ENCODE assay signal across 17 cellular contexts in the genomic region with DNA sequence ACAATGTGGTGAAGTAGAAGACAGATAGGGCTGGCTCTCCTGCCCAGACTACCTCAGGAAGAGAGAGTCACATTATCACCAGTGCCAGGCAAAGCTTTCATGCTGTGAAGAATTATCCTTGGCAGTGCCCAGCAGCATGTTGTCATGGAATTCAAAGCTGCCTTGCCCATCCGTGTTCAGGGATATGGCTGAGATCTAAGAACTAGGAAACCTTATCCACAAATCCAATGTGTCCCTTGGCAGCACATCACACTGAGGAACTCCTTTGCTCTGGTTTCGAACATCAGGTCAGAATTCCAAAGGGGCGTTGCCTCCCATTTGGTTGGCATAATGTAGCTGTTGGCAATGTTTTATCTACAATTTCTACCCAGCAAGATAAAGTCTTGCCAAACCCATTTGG. TPM values are rescaled to one million over a fixed set of nuclear protein-coding genes. Genes with fewer than 3 reads are reported as not detected.
DNase-seq lines count a peak whose midpoint lies in the region; ATAC-seq and TF ChIP-seq lines count a peak whose summit lies in the region.
"Had no signal": no experiment of that assay in that cellular context is flagged by ENCODE, and none has a peak within 500 bp of the region (broad histone marks: within the 10 kb centered on the region; RNA-seq: fewer than 3 reads in every experiment).

No MANE protein-coding gene starts in this region.

- no peaks in the 10 kb centered on the region for H3K79me2 ChIP-seq in trophoblast cell (ENCODE audit: control insufficient read depth, insufficient read depth, low read length, poor library complexity)

- H3K18ac ChIP-seq in trophoblast cell (ENCODE audit: low read length), result no peak overlapping the region

- peaks cover under 1 to 7% of the 10 kb centered on the region in 2 experiments for H3K4me1 ChIP-seq in trophoblast cell (ENCODE audit: control insufficient read depth in 1 of 2, insufficient read depth in 2 of 2, low read length in 2 of 2)
- H3K4me1 ChIP-seq: SJCRH30 had no signal

- H3K4me3 ChIP-seq in fibroblast of the aortic adventitia (ENCODE audit: low read depth, low read length), result no peak overlapping the region
- H3K4me3 ChIP-seq in trophoblast cell (ENCODE audit: low read depth, low read length), result no peak overlapping the region
- H3K4me3 ChIP-seq: esophagus muscularis mucosa, prostate gland, SJCRH30 had no signal

- ATAC-seq in HG03139 (IDR thresholded peaks at IDR 0.05; ENCODE audit: unreplicated experiment) (no peak), HG03095 (IDR thresholded peaks at IDR 0.05; ENCODE audit: unreplicated experiment) (no peak)
- ATAC-seq: naive thymus-derived CD8-positive, alpha-beta T cell had no signal

- H3K36me3 ChIP-seq in trophoblast cell (ENCODE audit: control insufficient read depth in 1 of 2, insufficient read depth in 2 of 2, low read length in 2 of 2), result no peaks in the 10 kb centered on the region
- H3K36me3 ChIP-seq: esophagus muscularis mucosa, prostate gland, SJCRH30 had no signal

- peak overlapping the region; percentile 63 for H2AFZ ChIP-seq in trophoblast cell (ENCODE audit: insufficient read depth, low read length, poor library complexity)

- no CpG with 5 or more reads among the region's 3 CpGs for WGBS in trophoblast cell (ENCODE audit: extremely low coverage, insufficient coverage, insufficient read length)

- H2AK5ac ChIP-seq in trophoblast cell (ENCODE audit: low read length), result no peak overlapping the region

- no peak overlapping the region for H4K12ac ChIP-seq in trophoblast cell (ENCODE audit: low read depth, low read length)

- no peak overlapping the region for H3K27ac ChIP-seq in trophoblast cell (ENCODE audit: low read depth, low read length)
- H3K27ac ChIP-seq: prostate gland, SJCRH30 had no signal

- H2BK120ac ChIP-seq in trophoblast cell (ENCODE audit: insufficient read depth, low read length, poor library complexity), result peak overlapping the region; percentile 37

- no peaks in the 10 kb centered on the region for H3K27me3 ChIP-seq in trophoblast cell (ENCODE audit: insufficient read depth, low read length)
- H3K27me3 ChIP-seq: esophagus muscularis mucosa, SJCRH30 had no signal

- peaks cover 7% of the 10 kb centered on the region for H3K79me1 ChIP-seq in trophoblast cell (ENCODE audit: low read length)

- H3K4me2 ChIP-seq in trophoblast cell (ENCODE audit: low read length), result no peak overlapping the region

- no peak overlapping the region for H2BK5ac ChIP-seq in trophoblast cell (ENCODE audit: low read depth, low read length, poor library complexity)

- no peak overlapping the region for H3K14ac ChIP-seq in trophoblast cell (ENCODE audit: low read length)

- no peak overlapping the region for H4K91ac ChIP-seq in trophoblast cell (ENCODE audit: low read depth, low read length)

- peak; percentile 5 for DNase-seq in Ammon's horn (ENCODE audit: low spot score)
- peak; percentile 54 for DNase-seq in M059J (ENCODE audit: low read depth)
- DNase-seq in fibroblast of the aortic adventitia (ENCODE audit: low read depth), result peak; percentile 63
- DNase-seq in trophoblast cell, result no peak
- DNase-seq in DMS53 (lab: John Stamatoyannopoulos, UW), result no peak
- no peak for DNase-seq in activated T-cell treated with anti-CD3 and anti-CD28 coated beads, Interleukin-2, amount 50 U/mL, for 1 hour
- DNase-seq: KG1; naive thymus-derived CD8-positive, alpha-beta T cell; NCI-H510A; SJCRH30; stimulated activated CD4-positive, alpha-beta T cell treated with anti-CD3 and anti-CD28 coated beads, Interleukin-15, amount 100 ng/mL, for 24 hours had no signal

- peak overlapping the region; percentile 9 for H2BK12ac ChIP-seq in trophoblast cell (ENCODE audit: low read length)

- H4K8ac ChIP-seq in trophoblast cell (ENCODE audit: low read depth, low read length), result no peak overlapping the region

- H3K4ac ChIP-seq in trophoblast cell (ENCODE audit: low read depth, low read length), result no peak overlapping the region

- no peak for TF ChIP-seq CTCF in fibroblast of the aortic adventitia (IDR thresholded peaks at IDR 0.05; ENCODE audit: insufficient read depth, low read length)

- no peak overlapping the region for H3K9ac ChIP-seq in trophoblast cell (ENCODE audit: low read length)

- no peak overlapping the region for H3K23ac ChIP-seq in trophoblast cell (ENCODE audit: low read length)

- H3K9me3 ChIP-seq in trophoblast cell (ENCODE audit: insufficient read depth, low read depth, low read length), result no peaks in the 10 kb centered on the region
- H3K9me3 ChIP-seq: esophagus muscularis mucosa, prostate gland, SJCRH30 had no signal

RNA-seq across cellular contexts. Expression of a gene that starts 52.7 kb away (rescaled TPM):
- 37.3 and 38.1 TPM in 2 replicates for total RNA-seq in M059J (2014; rRNA removed; shearing (Covaris generic))
- not detected in 2 replicates for total RNA-seq in fibroblast of the aortic adventitia (ENCODE audit: low replicate concordance)
- polyA plus RNA-seq in trophoblast cell (2013), result 0.55 and 0.79 TPM in 2 replicates
- total RNA-seq: dermis microvascular lymphatic vessel endothelial cell; naive thymus-derived CD8-positive, alpha-beta T cell; SJCRH30; T-helper 2 cell treated with Interferon-gamma antibody and Interleukin-4, amounts not matched to agents 100 ng/mL and 5 ng/mL, for 36 hours had no signal
- polyA plus RNA-seq: naive thymus-derived CD8-positive, alpha-beta T cell had no signal

Comparison
In these comparisons a context has a peak if more than half of its experiments do, and no peak if none do; other contexts are left out.
1. DNase-seq: peak in Ammon's horn (single experiment), M059J (single experiment) and fibroblast of the aortic adventitia (single experiment); none in trophoblast cell (0 of 2), DMS53 (single experiment) and activated T-cell treated with anti-CD3 and anti-CD28 coated beads, Interleukin-2, amount 50 U/mL, for 1 hour (single experiment).
2. RNA of a gene that starts 52.7 kb away (total RNA-seq): 37.3 to 38.1 TPM in M059J; not detected in fibroblast of the aortic adventitia; every median in the first group is over 10 times any median in the second.